In the genomic region with DNA sequence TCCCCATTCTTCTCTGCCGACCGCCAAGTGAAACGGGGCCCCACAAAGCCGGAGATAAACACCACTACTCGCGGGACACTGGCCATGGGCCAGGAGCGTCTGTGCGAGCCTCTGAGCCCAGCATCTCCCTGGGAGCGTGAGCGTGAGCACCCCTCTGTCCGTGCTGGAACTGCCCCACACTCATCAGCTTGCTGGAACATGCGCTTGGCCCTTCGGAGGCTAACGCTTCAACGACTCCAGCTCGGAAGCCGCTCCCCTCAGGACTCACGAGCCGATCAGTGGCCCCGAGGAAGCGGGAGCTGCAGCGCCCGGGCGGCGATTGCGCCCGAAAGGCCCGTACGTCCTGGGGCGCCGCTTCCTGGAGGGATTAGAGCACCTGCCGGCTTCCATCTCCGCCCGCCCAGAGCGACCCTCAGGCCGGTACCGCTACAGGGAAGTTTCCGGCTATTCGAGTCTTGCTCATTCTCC, we compare ENCODE assay signal across 7 cellular contexts. TPM values are rescaled to one million over a fixed set of nuclear protein-coding genes. Genes with fewer than 3 reads are reported as not detected.
A peak's percentile ranks its signal among the peaks of the same experiment; 100 is the strongest.
DNase-seq lines count a peak whose midpoint lies in the region; ATAC-seq and TF ChIP-seq lines count a peak whose summit lies in the region.

No MANE protein-coding gene starts in this region.

- no peak for TF ChIP-seq POLR2A in Peyer's patch (IDR thresholded peaks at IDR 0.05)
- TF ChIP-seq POLR2A in vagina (IDR thresholded peaks at IDR 0.05), result no peak

- no peak overlapping the region for H3K27ac Mint-ChIP-seq in effector memory CD8-positive, alpha-beta T cell

- H3K4me3 Mint-ChIP-seq in effector memory CD8-positive, alpha-beta T cell, result peak overlapping the region; percentile 77 to 81

- H3K27me3 ChIP-seq in Peyer's patch (no peaks in the 10 kb centered on the region), vagina (no peaks in the 10 kb centered on the region)

- ATAC-seq in effector memory CD8-positive, alpha-beta T cell (replicated peaks), result no peak

- no peak for DNase-seq in GM12864 (ENCODE audit: low read depth)
- DNase-seq in Peyer's patch, result peak in 2 of 3 donors; percentile 53 to 59
- DNase-seq in effector memory CD8-positive, alpha-beta T cell, result no peak
- DNase-seq in vagina (ENCODE audit: extremely low spot score in 2 of 2), result no peak
- no peak for DNase-seq in A172 (ENCODE audit: low spot score)
- no peak for DNase-seq in cerebellum (ENCODE audit: low spot score)

- no peaks in the 10 kb centered on the region for H3K36me3 ChIP-seq in Peyer's patch
- no peaks in the 10 kb centered on the region for H3K36me3 ChIP-seq in mesodermal cell (ENCODE audit: control insufficient read depth, insufficient read depth, low read length)
- no peaks in the 10 kb centered on the region for H3K36me3 ChIP-seq in vagina

- intact Hi-C loops in vagina (cut with DNase I), result no loop called here

- no peaks in the 10 kb centered on the region for H3K36me3 Mint-ChIP-seq in effector memory CD8-positive, alpha-beta T cell (ENCODE audit: insufficient read depth)

- H3K4me1 ChIP-seq in Peyer's patch, result peaks cover 0 to 19% (median 2%) of the 10 kb centered on the region in 4 donors
- H3K4me1 ChIP-seq in mesodermal cell (ENCODE audit: control insufficient read depth, insufficient read depth, low read length, poor library complexity, severe bottlenecking), result peaks cover 19% of the 10 kb centered on the region
- H3K4me1 ChIP-seq in vagina, result peaks cover 25% of the 10 kb centered on the region

- peaks cover 16 to 35% of the 10 kb centered on the region in 2 donors for H3K27me3 Mint-ChIP-seq in effector memory CD8-positive, alpha-beta T cell

- no peak overlapping the region for H3K27ac ChIP-seq in Peyer's patch
- no peak overlapping the region for H3K27ac ChIP-seq in mesodermal cell (ENCODE audit: low read depth, low read length, severe bottlenecking)
- H3K27ac ChIP-seq in vagina, result no peak overlapping the region

- TF ChIP-seq CTCF in GM12864 (IDR thresholded peaks at IDR 0.05; ENCODE audit: low read depth, low read length, missing control alignments) (no peak), Peyer's patch (IDR thresholded peaks at IDR 0.05) (no peak), vagina (IDR thresholded peaks at IDR 0.05) (no peak)

- 1 to 2% methylated on average over 35 to 38 of the region's 39 CpGs for WGBS in mesodermal cell (ENCODE audit: insufficient coverage in 2 of 2), 2 experiments

- no peaks in the 10 kb centered on the region for H3K9me3 ChIP-seq in Peyer's patch
- no peaks in the 10 kb centered on the region for H3K9me3 ChIP-seq in mesodermal cell (ENCODE audit: control insufficient read depth, low read length)
- no peaks in the 10 kb centered on the region for H3K9me3 ChIP-seq in vagina

- peaks cover 13 to 21% of the 10 kb centered on the region in 2 donors for H3K4me1 Mint-ChIP-seq in effector memory CD8-positive, alpha-beta T cell (ENCODE audit: low read depth in 2 of 2)

- H3K4me3 ChIP-seq in GM12864 (ENCODE audit: low read depth, low read length), result peak overlapping the region; percentile 48
- H3K4me3 ChIP-seq in Peyer's patch, result peak overlapping the region; percentile 20 to 54 (median 53)
- H3K4me3 ChIP-seq in mesodermal cell (ENCODE audit: extremely low read depth, insufficient read depth, low read length, poor library complexity, severe bottlenecking), result peak overlapping the region; percentile 44
- peak overlapping the region; percentile 46 to 47 for H3K4me3 ChIP-seq in vagina

- H3K9me3 Mint-ChIP-seq in effector memory CD8-positive, alpha-beta T cell, result no peaks in the 10 kb centered on the region

RNA-seq across cellular contexts. Expression of a gene that starts 1.2 kb away (rescaled TPM):
- total RNA-seq in Peyer's patch (under 1 TPM in 3 of 4 donors, not detected in 1; 0.27 to 0.83 (median 0.38) TPM), vagina (0.25 TPM), cerebellum (1.2 TPM)
- polyA plus RNA-seq in mesodermal cell (2013, experiment 1 of 2), result 0.07 TPM
- 0.05 TPM for polyA plus RNA-seq in mesodermal cell (2013, experiment 2 of 2)
- 0.12 and 0.38 TPM in 2 replicates for total RNA-seq in A172 (2014; rRNA removed; shearing (Covaris generic))

Comparison
In these comparisons a context has a peak if more than half of its experiments do, and no peak if none do; other contexts are left out.
1. DNase-seq: peak in Peyer's patch (2 of 3); none in GM12864 (single experiment), effector memory CD8-positive, alpha-beta T cell (0 of 3), vagina (0 of 2), A172 (single experiment) and cerebellum (single experiment).
2. Peak in every context shown above with its lines, with median percentiles within 50 percentile points of each other: H3K4me3 ChIP-seq.